11 cellular contexts compared by ENCODE assay signal in genomic region chr15:98954411-98954810, GRCh38. TPM values are rescaled to one million over a fixed set of nuclear protein-coding genes. Genes with fewer than 3 reads are reported as not detected.
DNase-seq lines count a peak whose midpoint lies in the region; ATAC-seq and TF ChIP-seq lines count a peak whose summit lies in the region.
"Had no signal": no experiment of that assay in that cellular context is flagged by ENCODE, and none has a peak within 500 bp of the region (broad histone marks: within the 10 kb centered on the region; RNA-seq: fewer than 3 reads in every experiment).

No MANE protein-coding gene starts in this region.

- intact Hi-C loops in left ventricle myocardium inferior (cut with micrococcal nuclease) = no loop called here

- peaks cover 66% of the 10 kb centered on the region for H3K36me3 ChIP-seq in left ventricle myocardium inferior

- no peak for ATAC-seq in GM18520 (IDR thresholded peaks at IDR 0.05; ENCODE audit: unreplicated experiment)

- DNase-seq in ELR (ENCODE audit: low read depth) (peak; percentile 10), amniotic epithelial cell (ENCODE audit: low read depth) (peak; percentile 81), left ventricle myocardium inferior (peak; percentile 83), skeletal muscle cell (ENCODE audit: low read depth) (peak; percentile 25), NCI-H1436 (lab: John Stamatoyannopoulos, UW) (no peak), NCI-H748 (lab: John Stamatoyannopoulos, UW; ENCODE audit: unreplicated experiment) (no peak), NCI-H69 (lab: John Stamatoyannopoulos, UW) (no peak)
- DNase-seq: central memory CD4-positive, alpha-beta T cell had no signal

- no peak for TF ChIP-seq CTCF in left ventricle myocardium inferior (IDR thresholded peaks at IDR 0.05; ENCODE audit: borderline replicate concordance)

- peaks cover 56% of the 10 kb centered on the region for H3K4me1 ChIP-seq in left ventricle myocardium inferior

- H3K4me3 ChIP-seq in left ventricle myocardium inferior (no peak overlapping the region), skeletal muscle cell (ENCODE audit: low read depth, low read length) (no peak overlapping the region)
- H3K4me3 ChIP-seq: spleen had no signal

- no peaks in the 10 kb centered on the region for H3K9me3 ChIP-seq in left ventricle myocardium inferior (replicated peaks)
- H3K9me3 ChIP-seq: spleen had no signal

- peak overlapping the region; percentile 79 for H3K27ac ChIP-seq in left ventricle myocardium inferior (replicated peaks)
- H3K27ac ChIP-seq: HL-60 had no signal

- no peaks in the 10 kb centered on the region for H3K27me3 ChIP-seq in left ventricle myocardium inferior (ENCODE audit: low read depth)
- H3K27me3 ChIP-seq: spleen had no signal

RNA-seq across cellular contexts. Expression of gene PGPEP1L, which starts 53.2 kb away (rescaled TPM):
- 0.30 TPM for total RNA-seq in left ventricle myocardium inferior
- total RNA-seq: spleen had no signal

Comparison
In these comparisons a context has a peak if more than half of its experiments do, and no peak if none do; other contexts are left out.
1. DNase-seq: peak in ELR (single experiment), amniotic epithelial cell (single experiment), left ventricle myocardium inferior (single experiment) and skeletal muscle cell (single experiment); none in NCI-H1436 (single experiment), NCI-H748 (single experiment) and NCI-H69 (single experiment).